1 cellular context compared by ENCODE assay signal in the genomic region with DNA sequence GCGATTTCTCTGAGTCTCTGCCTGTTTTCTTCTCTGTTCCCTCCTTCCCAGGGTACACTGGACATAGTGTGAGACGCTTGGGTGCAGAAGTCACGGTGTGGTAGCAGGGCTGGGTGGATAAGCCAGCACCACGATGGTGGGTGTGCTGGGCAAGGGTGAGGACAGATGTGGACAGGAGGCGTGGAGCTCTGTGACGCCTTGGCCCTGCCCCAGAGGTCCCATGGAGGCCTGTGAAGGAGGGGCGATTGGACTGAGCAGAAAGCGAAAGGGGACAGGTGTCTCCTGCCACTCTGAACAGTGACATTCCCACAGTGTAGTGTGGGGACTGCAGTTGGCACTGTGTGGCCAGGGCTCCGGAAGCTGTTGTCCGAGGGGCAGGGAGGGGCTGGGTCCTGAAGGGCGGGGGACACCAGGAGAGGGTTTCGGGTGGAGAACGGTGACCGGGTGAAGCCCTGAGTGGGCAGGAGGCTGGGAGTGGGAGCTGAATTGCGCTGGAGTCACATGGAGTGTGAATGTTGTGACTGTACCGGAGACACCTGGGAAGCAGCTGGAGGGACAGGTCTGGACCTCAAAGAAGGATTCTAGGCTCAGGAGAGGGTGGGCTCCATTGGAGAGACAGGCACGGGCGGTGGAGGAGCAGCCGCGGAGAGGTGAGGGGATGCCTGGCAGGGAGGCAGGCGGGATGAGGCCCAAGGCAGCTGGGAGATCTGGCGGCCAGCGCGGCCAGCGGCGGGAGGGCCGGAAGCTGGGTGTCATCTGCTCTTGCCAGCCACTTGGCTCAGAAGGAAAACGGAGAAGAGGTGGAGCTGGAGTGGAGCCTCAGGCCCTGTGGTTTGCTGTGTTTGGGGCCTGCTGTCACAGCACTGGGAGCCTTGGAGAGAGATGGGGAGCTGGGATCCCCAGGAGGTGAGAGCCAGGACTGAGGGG.
TF ChIP-seq lines count a peak whose summit lies in the region.

No MANE protein-coding gene starts in this region.

TF ChIP-seq in HepG2, 621 proteins besides CTCF, POLR2A, EP300 and RAD21:
- TF ChIP-seq, protein P1, sequence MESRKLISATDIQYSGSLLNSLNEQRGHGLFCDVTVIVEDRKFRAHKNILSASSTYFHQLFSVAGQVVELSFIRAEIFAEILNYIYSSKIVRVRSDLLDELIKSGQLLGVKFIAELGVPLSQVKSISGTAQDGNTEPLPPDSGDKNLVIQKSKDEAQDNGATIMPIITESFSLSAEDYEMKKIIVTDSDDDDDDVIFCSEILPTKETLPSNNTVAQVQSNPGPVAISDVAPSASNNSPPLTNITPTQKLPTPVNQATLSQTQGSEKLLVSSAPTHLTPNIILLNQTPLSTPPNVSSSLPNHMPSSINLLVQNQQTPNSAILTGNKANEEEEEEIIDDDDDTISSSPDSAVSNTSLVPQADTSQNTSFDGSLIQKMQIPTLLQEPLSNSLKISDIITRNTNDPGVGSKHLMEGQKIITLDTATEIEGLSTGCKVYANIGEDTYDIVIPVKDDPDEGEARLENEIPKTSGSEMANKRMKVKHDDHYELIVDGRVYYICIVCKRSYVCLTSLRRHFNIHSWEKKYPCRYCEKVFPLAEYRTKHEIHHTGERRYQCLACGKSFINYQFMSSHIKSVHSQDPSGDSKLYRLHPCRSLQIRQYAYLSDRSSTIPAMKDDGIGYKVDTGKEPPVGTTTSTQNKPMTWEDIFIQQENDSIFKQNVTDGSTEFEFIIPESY (CRISPR knock-in tag; IDR thresholded peaks at IDR 0.05): peak; percentile 82
- TF ChIP-seq RBFOX2 (IDR thresholded peaks at IDR 0.05; ENCODE audit: low read depth, low read length): 0 out of 2 replicates have a peak, but pooled peaks have one; percentile 21
- TF ChIP-seq, protein P2, sequence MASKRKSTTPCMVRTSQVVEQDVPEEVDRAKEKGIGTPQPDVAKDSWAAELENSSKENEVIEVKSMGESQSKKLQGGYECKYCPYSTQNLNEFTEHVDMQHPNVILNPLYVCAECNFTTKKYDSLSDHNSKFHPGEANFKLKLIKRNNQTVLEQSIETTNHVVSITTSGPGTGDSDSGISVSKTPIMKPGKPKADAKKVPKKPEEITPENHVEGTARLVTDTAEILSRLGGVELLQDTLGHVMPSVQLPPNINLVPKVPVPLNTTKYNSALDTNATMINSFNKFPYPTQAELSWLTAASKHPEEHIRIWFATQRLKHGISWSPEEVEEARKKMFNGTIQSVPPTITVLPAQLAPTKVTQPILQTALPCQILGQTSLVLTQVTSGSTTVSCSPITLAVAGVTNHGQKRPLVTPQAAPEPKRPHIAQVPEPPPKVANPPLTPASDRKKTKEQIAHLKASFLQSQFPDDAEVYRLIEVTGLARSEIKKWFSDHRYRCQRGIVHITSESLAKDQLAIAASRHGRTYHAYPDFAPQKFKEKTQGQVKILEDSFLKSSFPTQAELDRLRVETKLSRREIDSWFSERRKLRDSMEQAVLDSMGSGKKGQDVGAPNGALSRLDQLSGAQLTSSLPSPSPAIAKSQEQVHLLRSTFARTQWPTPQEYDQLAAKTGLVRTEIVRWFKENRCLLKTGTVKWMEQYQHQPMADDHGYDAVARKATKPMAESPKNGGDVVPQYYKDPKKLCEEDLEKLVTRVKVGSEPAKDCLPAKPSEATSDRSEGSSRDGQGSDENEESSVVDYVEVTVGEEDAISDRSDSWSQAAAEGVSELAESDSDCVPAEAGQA (IDR thresholded peaks at IDR 0.05; ENCODE audit: low read depth): no peak
- TF ChIP-seq, protein P2 (CRISPR knock-in tag; IDR thresholded peaks at IDR 0.05; ENCODE audit: borderline replicate concordance): no peak
